8 cellular contexts compared by ENCODE assay signal in genomic region chr5:83473344-83474169, GRCh38. TPM values are rescaled to one million over a fixed set of nuclear protein-coding genes. Genes with fewer than 3 reads are reported as not detected.
DNase-seq lines count a peak whose midpoint lies in the region; ATAC-seq, FAIRE-seq and TF ChIP-seq lines count a peak whose summit lies in the region.

No MANE protein-coding gene starts in this region.

- H2AFZ ChIP-seq in HepG2 (ENCODE audit: low read length), result no peak overlapping the region

- no peak for FAIRE-seq in HepG2 (lab: Jason Lieb, UNC)

- TF ChIP-seq EP300 in HepG2 (IDR thresholded peaks at IDR 0.05; ENCODE audit: low read depth in 2 of 2, low read length in 2 of 2) (no peak), HepG2 (CRISPR knock-in tag; IDR thresholded peaks at IDR 0.05; ENCODE audit: borderline replicate concordance) (no peak)

- 0% methylated on average over 42 of the region's 42 CpGs for WGBS in ectodermal cell, 2 experiments
- WGBS in HepG2 (ENCODE audit: low lambda C conversion rate), result 8% methylated on average over 39 of the region's 42 CpGs

- H3K4me3 ChIP-seq in AG04450 (ENCODE audit: low read depth, low read length), result peak overlapping the region; percentile 92
- peak overlapping the region; percentile 80 for H3K4me3 ChIP-seq in ectodermal cell (ENCODE audit: insufficient read depth, low read depth, low read length)
- H3K4me3 ChIP-seq in HepG2 (replicated peaks in 1 of 3; ENCODE audit: insufficient read depth in 1 of 3, low read depth in 2 of 3, low read length in 3 of 3), result peak overlapping the region; percentile 36 to 68 (median 46); a peak in 5 of 6 replicates

- intact Hi-C loops in HepG2 (cut with micrococcal nuclease; ENCODE audit: unreplicated experiment), result loop anchor here (2.0 to 10.0 kb wide), 3 partner anchors 409 to 1161 kb away; no protein-coding TSS in a partner anchor

- no TSS peak for BruUV-seq in HepG2 (replicated peaks; lab: Mats Ljungman, UMichigan)

- peak; percentile 57; the same call in 1 of the 2 replicates for TF ChIP-seq RAD21 in HepG2 (CRISPR knock-in tag; IDR thresholded peaks at IDR 0.05)

- POLR2A ChIA-PET in AG04450 (lab: Yijun Ruan, JAX), result interaction anchor here (0.6 to 1.1 kb wide), 5 partner anchors 78 to 1196 kb away, joined by 3 to 8 read pairs (median 6); partner anchors contain the start of genes TMEM167A and XRCC4
- POLR2A ChIA-PET in HepG2 (lab: Yijun Ruan, JAX), result no interaction called here

- in situ Hi-C loops in HepG2 (cut with HindIII; ENCODE audit: extremely low pct_ligation_motif_present, low pct_unique_long_range_greater_than_20kb), result loop anchor here (10.0 kb wide), 1 partner anchor 1129 kb away; no protein-coding TSS in a partner anchor

- H3K79me2 ChIP-seq in HepG2 (ENCODE audit: insufficient read depth, low read length), result no peaks in the 10 kb centered on the region

- peak; percentile 88 for TF ChIP-seq CTCF in AG04450 (IDR thresholded peaks at IDR 0.05; ENCODE audit: low read depth, low read length)
- peak; percentile 72 for TF ChIP-seq CTCF in VCaP (conservative IDR thresholded peaks at IDR 0.05)
- peak; percentile 80 for TF ChIP-seq CTCF in HepG2 (CRISPR knock-in tag; IDR thresholded peaks at IDR 0.05)

- H3K36me3 ChIP-seq in ectodermal cell (ENCODE audit: control insufficient read depth, insufficient read depth, low read length) (no peaks in the 10 kb centered on the region), HepG2 (replicated peaks in 1 of 2; ENCODE audit: control insufficient read depth in 1 of 2, insufficient read depth in 2 of 2, low read length in 2 of 2) (no peaks in the 10 kb centered on the region)

- no peaks in the 10 kb centered on the region for H4K20me1 ChIP-seq in HepG2 (ENCODE audit: insufficient read depth, low read length)

- H3K27me3 ChIP-seq in AG04450 (ENCODE audit: control insufficient read depth, insufficient read depth, low read length), result no peaks in the 10 kb centered on the region
- H3K27me3 ChIP-seq in ectodermal cell (ENCODE audit: control insufficient read depth, insufficient read depth, low read length, poor library complexity, severe bottlenecking), result no peaks in the 10 kb centered on the region
- H3K27me3 ChIP-seq in HepG2 (ENCODE audit: control insufficient read depth in 1 of 2, insufficient read depth in 2 of 2, low read length in 2 of 2), result peaks cover 3 to 43% of the 10 kb centered on the region in 2 experiments; a peak in 4 of 5 replicates

- peak overlapping the region; percentile 74 for H3K4me2 ChIP-seq in HepG2 (ENCODE audit: low read depth, low read length)

- no peak overlapping the region for H3K9ac ChIP-seq in HepG2 (ENCODE audit: insufficient read depth, low read depth, low read length)

- CTCF ChIA-PET in AG04450 (lab: Charles Lee) (interaction anchor here (0.5 to 1.1 kb wide), 37 partner anchors 9 to 1162 kb away, joined by 3 to 11 read pairs (median 3); partner anchors contain the start of genes TMEM167A and XRCC4), HepG2 (lab: Yijun Ruan, JAX; ENCODE audit: low intra/inter-chr PET ratio, low total read pairs) (interaction anchor here (0.7 to 2.0 kb wide), 3 partner anchors 43 to 1722 kb away, joined by 3 to 6 read pairs (median 3); no protein-coding TSS in a partner anchor)

- H3K27ac ChIP-seq in AG04450 (ENCODE audit: low read depth, low read length) (peak overlapping the region; percentile 95), VCaP (no peak overlapping the region), ectodermal cell (ENCODE audit: insufficient read depth, low read depth, low read length, poor library complexity, severe bottlenecking) (peak overlapping the region; percentile 92), HepG2 (ENCODE audit: extremely low read length, insufficient read depth, low read length) (no peak overlapping the region)

- peak; percentile 96 for DNase-seq in AG04450 (ENCODE audit: low read depth, low spot score)
- DNase-seq in NCI-H2081 (lab: John Stamatoyannopoulos, UW), result peak; percentile 28 to 67
- DNase-seq in HepG2 (ENCODE audit: low spot score), result no peak
- DNase-seq in stimulated activated CD4-positive, alpha-beta T cell treated with anti-CD3 and anti-CD28 coated beads, Interleukin-2, amount 100 ng/mL, for 24 hours, result peak; percentile 56 to 69

- H3K9me3 ChIP-seq in AG04450 (ENCODE audit: control insufficient read depth, insufficient read depth, low read length) (no peaks in the 10 kb centered on the region; the same call in 1 of the 2 replicates), ectodermal cell (ENCODE audit: control insufficient read depth, low read length) (no peaks in the 10 kb centered on the region), HepG2 (ENCODE audit: low read length) (no peaks in the 10 kb centered on the region)

- ATAC-seq in GM18508 (IDR thresholded peaks at IDR 0.05; ENCODE audit: insufficient read depth, unreplicated experiment) (peak; percentile 54), HG02981 (IDR thresholded peaks at IDR 0.05; ENCODE audit: unreplicated experiment) (peak; percentile 49), HepG2 (peak; percentile 67)

- no peak for TF ChIP-seq POLR2A in HepG2 (IDR thresholded peaks at IDR 0.05; ENCODE audit: insufficient read depth in 1 of 2, low read depth in 2 of 2, low read length in 2 of 2)

- H3K4me1 ChIP-seq in ectodermal cell (ENCODE audit: control insufficient read depth, insufficient read depth, low read length) (peaks cover 31% of the 10 kb centered on the region), HepG2 (ENCODE audit: insufficient read depth, low read length) (peaks cover 71% of the 10 kb centered on the region)

TF ChIP-seq in HepG2, 621 proteins besides CTCF, POLR2A, EP300 and RAD21 (continues in another document):
- TF ChIP-seq CEBPG (CRISPR knock-in tag; IDR thresholded peaks at IDR 0.05) (0 out of 2 replicates have a peak, but pooled peaks have one; percentile 4), ZMYM4 (CRISPR knock-in tag; IDR thresholded peaks at IDR 0.05) (peak; percentile 39; the same call in 1 of the 2 replicates), ELK4 (CRISPR knock-in tag; IDR thresholded peaks at IDR 0.05; ENCODE audit: borderline replicate concordance) (no peak), STAT6 (CRISPR knock-in tag; IDR thresholded peaks at IDR 0.05; ENCODE audit: borderline replicate concordance) (no peak), XRCC5 (optimal IDR thresholded peaks at IDR 0.05; ENCODE audit: low read length) (peak; percentile 39)

RNA-seq across cellular contexts. Expression of gene VCAN, which starts 2.0 kb away (rescaled TPM):
- polyA plus RNA-seq in AG04450 (2011; rRNA removed), result 148 and 171 TPM in 2 replicates
- 403 and 406 TPM in 2 replicates for polyA minus RNA-seq in AG04450 (2011; rRNA and poly(A)+ RNA removed)
- polyA plus RNA-seq in ectodermal cell (2013, experiment 1 of 4), result 94.5 TPM
- polyA plus RNA-seq in ectodermal cell (2013, experiment 2 of 4), result 84.8 TPM
- polyA plus RNA-seq in ectodermal cell (2013, experiment 3 of 4), result 78.8 TPM
- polyA plus RNA-seq in ectodermal cell (2013, experiment 4 of 4), result 86.4 TPM
- 0.83 and 1.2 TPM in 2 replicates for total RNA-seq in HepG2 (2016; rRNA removed; fragmentation: Illumina TruSeq; extraction: Trizol)
- total RNA-seq in HepG2 (2016; cell fraction: cytosol; rRNA removed; fragmentation: Illumina TruSeq; extraction: Trizol; ENCODE audit: low read depth), result 0.09 TPM in 1 of 2 replicates, not detected in the other
- total RNA-seq in HepG2 (2016; cell fraction: insoluble cytoplasmic fraction; rRNA removed; fragmentation: Illumina TruSeq; extraction: Trizol), result 0.39 and 1.3 TPM in 2 replicates
- 0.10 and 0.28 TPM in 2 replicates for total RNA-seq in HepG2 (2016; cell fraction: membrane; rRNA removed; fragmentation: Illumina TruSeq; extraction: Trizol)
- 4.4 and 4.8 TPM in 2 replicates for total RNA-seq in HepG2 (2016; cell fraction: nucleus; rRNA removed; fragmentation: Illumina TruSeq; extraction: Trizol)
- polyA plus RNA-seq in HepG2 (2011; rRNA removed), result 3.5 and 3.7 TPM in 2 replicates
- 2.2 and 3.5 TPM in 2 replicates for polyA plus RNA-seq in HepG2 (2011; cell fraction: cytosol; rRNA removed)
- 2.8 and 4.2 TPM in 2 replicates for polyA plus RNA-seq in HepG2 (2011; cell fraction: nucleus; rRNA removed)
- 7.1 and 8.0 TPM in 2 replicates for polyA plus RNA-seq in HepG2 (2012)
- 0.06 TPM in 1 of 2 replicates, not detected in the other for polyA plus RNA-seq in HepG2 (2016; cell fraction: cytosol; fragmentation: Illumina TruSeq; extraction: Trizol; ENCODE audit: low read depth)
- polyA plus RNA-seq in HepG2 (2016; cell fraction: insoluble cytoplasmic fraction; fragmentation: Illumina TruSeq; extraction: Trizol; ENCODE audit: low read depth), result 0.19 and 0.81 TPM in 2 replicates
- 0.08 TPM in 1 of 2 replicates, not detected in the other for polyA plus RNA-seq in HepG2 (2016; cell fraction: membrane; fragmentation: Illumina TruSeq; extraction: Trizol; ENCODE audit: low read depth)
- polyA plus RNA-seq in HepG2 (2016; cell fraction: nucleus; fragmentation: Illumina TruSeq; extraction: Trizol; ENCODE audit: insufficient read depth, low read depth), result 3.3 TPM in 2 replicates
- polyA minus RNA-seq in HepG2 (2011; rRNA and poly(A)+ RNA removed; ENCODE audit: low replicate concordance), result 0.19 and 16.8 TPM in 2 replicates
- polyA minus RNA-seq in HepG2 (2011; cell fraction: cytosol; rRNA and poly(A)+ RNA removed), result 3.9 and 9.6 TPM in 2 replicates
- polyA minus RNA-seq in HepG2 (2011; cell fraction: nucleus; rRNA and poly(A)+ RNA removed), result 10.7 and 12.3 TPM in 2 replicates

Comparison
In these comparisons a context has a peak if more than half of its experiments do, and no peak if none do; other contexts are left out.
1. H3K27ac ChIP-seq: peak in AG04450 (single experiment) and ectodermal cell (single experiment); none in VCaP (single experiment) and HepG2 (single experiment).
2. RNA of gene VCAN, which starts 2.0 kb away (polyA plus RNA-seq): 148 to 171 TPM in AG04450; 0.06 to 8.0 TPM in HepG2; every median in the first group is over 10 times any median in the second.
3. Peak in every context shown above with its lines, with median percentiles within 50 percentile points of each other: H3K4me3 ChIP-seq, CTCF ChIP-seq and ATAC-seq.